In genomic region chr22:20243176-20243544, GRCh38 we compare ENCODE assay signal across 11 cellular contexts. TPM values are rescaled to one million over a fixed set of nuclear protein-coding genes. Genes with fewer than 3 reads are reported as not detected.
A peak's percentile ranks its signal among the peaks of the same experiment; 100 is the strongest.
DNase-seq lines count a peak whose midpoint lies in the region; ATAC-seq, FAIRE-seq and TF ChIP-seq lines count a peak whose summit lies in the region.
"Had no signal": no experiment of that assay in that cellular context is flagged by ENCODE, and none has a peak within 500 bp of the region (broad histone marks: within the 10 kb centered on the region; RNA-seq: fewer than 3 reads in every experiment).

No MANE protein-coding gene starts in this region.

- no peak overlapping the region for H3K23ac ChIP-seq in H1 (ENCODE audit: insufficient read length)

- peaks cover 6% of the 10 kb centered on the region in 2 experiments for H4K20me1 ChIP-seq in H1 (replicated peaks in 1 of 2; ENCODE audit: control insufficient read depth in 1 of 2, insufficient read depth in 2 of 2, low read length in 2 of 2)

- H3K4me3 ChIP-seq in H1 (ENCODE audit: extremely low read depth in 1 of 4, insufficient read depth in 2 of 4, low read depth in 3 of 4, low read length in 4 of 4): no peak overlapping the region
- H3K4me3 ChIP-seq in suprapubic skin: peak overlapping the region; percentile 33
- no peak overlapping the region for H3K4me3 ChIP-seq in prostate gland

- ATAC-seq in T-cell (replicated peaks in 1 of 4): no peak

- no peak overlapping the region for H2AK5ac ChIP-seq in H1 (ENCODE audit: low read depth, low read length)

- TF ChIP-seq CTCF in H1 (IDR thresholded peaks at IDR 0.05; ENCODE audit: control extremely low read depth in 1 of 3, insufficient read depth in 1 of 3, low read depth in 1 of 3, low read length in 3 of 3) (no peak), suprapubic skin (IDR thresholded peaks at IDR 0.05) (no peak), prostate gland (IDR thresholded peaks at IDR 0.05) (no peak)

- H2AFZ ChIP-seq in H1 (ENCODE audit: low read length): no peak overlapping the region

- no peaks in the 10 kb centered on the region for H3K23me2 ChIP-seq in H1 (ENCODE audit: low read depth, low read length)

- no peak overlapping the region for H4K91ac ChIP-seq in H1 (replicated peaks; ENCODE audit: insufficient read length, low read length)

- no peak overlapping the region for H4K5ac ChIP-seq in H1 (ENCODE audit: insufficient read length, low read depth, low read length)

- peaks cover 0 to 14% (median 0%) of the 10 kb centered on the region in 4 experiments; a peak in 2 of 8 replicates for H3K36me3 ChIP-seq in H1 (ENCODE audit: control insufficient read depth in 2 of 4, insufficient read depth in 4 of 4, low read length in 3 of 4)
- H3K36me3 ChIP-seq in suprapubic skin: no peaks in the 10 kb centered on the region
- H3K36me3 ChIP-seq in prostate gland: no peaks in the 10 kb centered on the region
- H3K36me3 ChIP-seq: right atrium auricular region had no signal

- H3K9ac ChIP-seq in H1 (replicated peaks in 1 of 4; ENCODE audit: extremely low read depth in 1 of 4, low read depth in 3 of 4, low read length in 3 of 4): no peak overlapping the region

- H3K27ac ChIP-seq in H1 (ENCODE audit: low read depth, low read length): no peak overlapping the region
- H3K27ac ChIP-seq in suprapubic skin: no peak overlapping the region
- H3K27ac ChIP-seq in prostate gland: no peak overlapping the region

- peak overlapping the region; percentile 57 for H4K8ac ChIP-seq in H1 (ENCODE audit: extremely low read depth, insufficient read depth, low read length)

- H3K27ac Mint-ChIP-seq in activated naive CD4-positive, alpha-beta T cell treated with anti-CD3 and anti-CD28 coated beads, Interleukin-2, amount 10 ng/mL, durations not matched to agents 7 days and 5 days: peak overlapping the region; percentile 89
- peak overlapping the region; percentile 94 to 98 for H3K27ac Mint-ChIP-seq in T-cell

- no peak for FAIRE-seq in H1 (lab: Jason Lieb, UNC)
- FAIRE-seq: GM19239 had no signal

- H2BK15ac ChIP-seq in H1 (ENCODE audit: low read length): no peak overlapping the region

- H2BK5ac ChIP-seq in H1 (ENCODE audit: low read depth, low read length): peak overlapping the region; percentile 66; the same call in 1 of the 2 replicates

- intact Hi-C loops in prostate gland (cut with DNase I): no loop called here

- peaks cover 52% of the 10 kb centered on the region for H3K4me1 Mint-ChIP-seq in activated naive CD4-positive, alpha-beta T cell treated with anti-CD3 and anti-CD28 coated beads, Interleukin-2, amount 10 ng/mL, durations not matched to agents 7 days and 5 days
- H3K4me1 Mint-ChIP-seq in T-cell: peaks cover 39 to 58% (median 56%) of the 10 kb centered on the region in 3 donors

- H3K9me3 ChIP-seq in H1 (ENCODE audit: insufficient read depth in 2 of 2, low read depth in 1 of 2, low read length in 1 of 2) (no peaks in the 10 kb centered on the region), suprapubic skin (no peaks in the 10 kb centered on the region), prostate gland (no peaks in the 10 kb centered on the region)
- H3K9me3 ChIP-seq: right atrium auricular region had no signal

- H3K4me1 ChIP-seq in H1 (replicated peaks in 1 of 4; ENCODE audit: control insufficient read depth in 3 of 4, insufficient read depth in 4 of 4, low read length in 3 of 4) (peaks cover 7 to 49% (median 23%) of the 10 kb centered on the region in 4 experiments), suprapubic skin (peaks cover 52% of the 10 kb centered on the region), prostate gland (replicated peaks) (peaks cover 2% of the 10 kb centered on the region)

- H3K18ac ChIP-seq in H1 (ENCODE audit: extremely low read depth, low read length): peak overlapping the region; percentile 24; the same call in 1 of the 2 replicates

- H2BK12ac ChIP-seq in H1 (ENCODE audit: low read depth, low read length): no peak overlapping the region

- 92% methylated on average over 6 of the region's 6 CpGs; no CpG with 5 or more reads in 1 of the 2 experiments for WGBS in H1 (ENCODE audit: extremely low coverage in 1 of 2, insufficient coverage in 1 of 2, insufficient read length in 1 of 2, insufficient replicate concordance in 2 of 2, low coverage in 1 of 2, low lambda C conversion rate in 2 of 2, missing lambda C conversion rate in 1 of 2), 2 experiments
- WGBS in suprapubic skin: 100% methylated on average over 1 of the region's 6 CpGs
- WGBS in prostate gland: 63% methylated on average over 4 of the region's 6 CpGs

- H3K4ac ChIP-seq in H1 (replicated peaks; ENCODE audit: insufficient read length, low read depth, low read length): no peak overlapping the region

- H3K4me2 ChIP-seq in H1 (ENCODE audit: insufficient read depth in 1 of 2, low read depth in 2 of 2, low read length in 2 of 2): no peak overlapping the region

- peaks cover 12% of the 10 kb centered on the region for H3K79me1 ChIP-seq in H1 (ENCODE audit: low read depth, low read length)

- H3K27me3 ChIP-seq in H1 (replicated peaks in 1 of 4; ENCODE audit: control insufficient read depth in 3 of 4, extremely low read depth in 1 of 4, insufficient read depth in 3 of 4, low read length in 3 of 4) (no peaks in the 10 kb centered on the region), suprapubic skin (no peaks in the 10 kb centered on the region), prostate gland (replicated peaks; ENCODE audit: insufficient read depth) (no peaks in the 10 kb centered on the region)
- H3K27me3 ChIP-seq: right atrium auricular region had no signal

- no peaks in the 10 kb centered on the region for H3K27me3 Mint-ChIP-seq in activated naive CD4-positive, alpha-beta T cell treated with anti-CD3 and anti-CD28 coated beads, Interleukin-2, amount 10 ng/mL, durations not matched to agents 7 days and 5 days
- no peaks in the 10 kb centered on the region for H3K27me3 Mint-ChIP-seq in T-cell

- H3K36me3 Mint-ChIP-seq in activated naive CD4-positive, alpha-beta T cell treated with anti-CD3 and anti-CD28 coated beads, Interleukin-2, amount 10 ng/mL, durations not matched to agents 7 days and 5 days: peaks cover 2% of the 10 kb centered on the region
- H3K36me3 Mint-ChIP-seq in T-cell: no peaks in the 10 kb centered on the region
- H3K36me3 Mint-ChIP-seq: mesothelial cell of epicardium had no signal

- no peak overlapping the region for H3K56ac ChIP-seq in H1 (replicated peaks; ENCODE audit: insufficient read length, low read depth, low read length)

- no peak overlapping the region for H2BK120ac ChIP-seq in H1 (replicated peaks; ENCODE audit: low read depth, low read length)

- DNase-seq in activated naive CD4-positive, alpha-beta T cell treated with anti-CD3 and anti-CD28 coated beads, Interleukin-2, amount 10 ng/mL, durations not matched to agents 7 days and 5 days: no peak
- DNase-seq in activated naive CD4-positive, alpha-beta T cell treated with anti-CD3 and anti-CD28 coated beads, Interleukin-2, amount 50 U/mL, for 16 hours: no peak
- DNase-seq in T-cell (no peak), H1 (ENCODE audit: low read depth in 1 of 2, low spot score in 2 of 2) (no peak), suprapubic skin (ENCODE audit: low spot score in 2 of 2) (no peak), UCSD-AML1 (lab: John Stamatoyannopoulos, UW; ENCODE audit: unreplicated experiment) (no peak), prostate gland (ENCODE audit: low spot score) (no peak), ecto neural progenitor cell (ENCODE audit: low spot score) (no peak)

- no peak for TF ChIP-seq EP300 in H1 (IDR thresholded peaks at IDR 0.05; ENCODE audit: borderline replicate concordance in 1 of 2, low read depth in 2 of 2, low read length in 2 of 2)
- no peak for TF ChIP-seq EP300 in suprapubic skin (IDR thresholded peaks at IDR 0.05)

- POLR2A ChIA-PET in T-cell (lab: Charles Lee): no interaction called here
- POLR2A ChIA-PET in H1 (lab: Charles Lee; ENCODE audit: partially characterized antibody): interaction anchor here (0.9 kb wide), 1 partner anchor 37 kb away, joined by 3 read pairs; no protein-coding TSS in a partner anchor

- no peak for TF ChIP-seq RAD21 in H1 (IDR thresholded peaks at IDR 0.05 in 1 of 2, conservative IDR thresholded peaks at IDR 0.05 in 1 of 2; ENCODE audit: low read depth in 2 of 2, low read length in 2 of 2)

- no peaks in the 10 kb centered on the region for H3K79me2 ChIP-seq in H1 (ENCODE audit: control insufficient read depth in 1 of 2, insufficient read depth in 2 of 2, low read length in 2 of 2)

- H3K14ac ChIP-seq in H1 (ENCODE audit: insufficient read length): no peak overlapping the region

- peak overlapping the region; percentile 57 for H3K4me3 Mint-ChIP-seq in activated naive CD4-positive, alpha-beta T cell treated with anti-CD3 and anti-CD28 coated beads, Interleukin-2, amount 10 ng/mL, durations not matched to agents 7 days and 5 days
- peak overlapping the region; percentile 59 to 78 (median 62) for H3K4me3 Mint-ChIP-seq in T-cell

- TF ChIP-seq POLR2A in H1 (IDR thresholded peaks at IDR 0.05; ENCODE audit: control extremely low read depth in 1 of 2, low read depth in 2 of 2, low read length in 2 of 2): no peak
- no peak for TF ChIP-seq POLR2A in suprapubic skin (IDR thresholded peaks at IDR 0.05)
- TF ChIP-seq POLR2A in prostate gland (IDR thresholded peaks at IDR 0.05): no peak

- H3K9me3 Mint-ChIP-seq in activated naive CD4-positive, alpha-beta T cell treated with anti-CD3 and anti-CD28 coated beads, Interleukin-2, amount 10 ng/mL, durations not matched to agents 7 days and 5 days: no peaks in the 10 kb centered on the region
- no peaks in the 10 kb centered on the region for H3K9me3 Mint-ChIP-seq in T-cell
- H3K9me3 Mint-ChIP-seq: mesothelial cell of epicardium had no signal

- CTCF ChIA-PET in activated naive CD4-positive, alpha-beta T cell treated with anti-CD3 and anti-CD28 coated beads, Interleukin-2, amount 10 ng/mL, durations not matched to agents 7 days and 5 days (lab: Charles Lee): interaction anchor here (0.8 to 0.9 kb wide), 2 partner anchors 12 to 15 kb away, joined by 3 read pairs; no protein-coding TSS in a partner anchor
- CTCF ChIA-PET in T-cell (lab: Charles Lee): no interaction called here
- CTCF ChIA-PET in H1 (lab: Charles Lee; ENCODE audit: partially characterized antibody): interaction anchor here (0.6 to 4.4 kb wide), 4 partner anchors 9 to 86 kb away, joined by 3 to 19 read pairs (median 4); no protein-coding TSS in a partner anchor

- no peak overlapping the region for H2BK20ac ChIP-seq in H1 (ENCODE audit: low read length)

RNA-seq across cellular contexts. Expression of gene RTN4R, which starts 25.0 kb away (rescaled TPM):
- total RNA-seq in T-cell (1 to 10 TPM in 3 of 5 donors, under 1 TPM in 2; 0.33 to 4.1 (median 2.5) TPM), suprapubic skin (10 to 100 TPM in 1 of 4 donors, 1 to 10 TPM in 3; 5.0 to 12.2 (median 9.2) TPM), prostate gland (1 to 10 TPM; 4.4 to 6.0 TPM)
- 21.8 and 22.5 TPM in 2 replicates for total RNA-seq in H1 (2021; fragmentation: NEBNext Ultra II Directional; extraction: Animal tissue kit (Norgen Biotek cat#: 25700))
- 41.3 and 51.5 TPM in 2 replicates for polyA plus RNA-seq in H1 (2011; rRNA removed)
- polyA plus RNA-seq in H1 (2011; cell fraction: cytosol; rRNA removed): 24.6 TPM
- 24.0 TPM for polyA plus RNA-seq in H1 (2011; cell fraction: nucleus; rRNA removed)
- polyA plus RNA-seq in H1 (2012, experiment 1 of 2): 11.0 to 25.6 TPM (median 23.1 TPM) in 4 replicates
- 19.1 TPM for polyA plus RNA-seq in H1 (2012, experiment 2 of 2)
- polyA plus RNA-seq in H1 (2013, experiment 1 of 2): 30.2 TPM
- 29.2 TPM for polyA plus RNA-seq in H1 (2013, experiment 2 of 2)
- 10.5 and 13.6 TPM in 2 replicates for polyA minus RNA-seq in H1 (2011; rRNA and poly(A)+ RNA removed)
- polyA minus RNA-seq in H1 (2011; cell fraction: cytosol; rRNA and poly(A)+ RNA removed): 23.1 TPM
- polyA minus RNA-seq in H1 (2011; cell fraction: nucleus; rRNA and poly(A)+ RNA removed): 9.8 TPM

Comparison
In these comparisons a context has a peak if more than half of its experiments do, and no peak if none do; other contexts are left out.
1. CTCF ChIA-PET loops: an anchor here in activated naive CD4-positive, alpha-beta T cell treated with anti-CD3 and anti-CD28 coated beads, Interleukin-2, amount 10 ng/mL, durations not matched to agents 7 days and 5 days (0.8 to 0.9 kb wide) and H1 (0.6 to 4.4 kb wide); none called in T-cell.